12 cellular contexts compared by ENCODE assay signal in genomic region chr20:44491635-44492395, GRCh38. TPM values are rescaled to one million over a fixed set of nuclear protein-coding genes. Genes with fewer than 3 reads are reported as not detected.
DNase-seq lines count a peak whose midpoint lies in the region; ATAC-seq and TF ChIP-seq lines count a peak whose summit lies in the region.
"Had no signal": no experiment of that assay in that cellular context is flagged by ENCODE, and none has a peak within 500 bp of the region (broad histone marks: within the 10 kb centered on the region; RNA-seq: fewer than 3 reads in every experiment).

No MANE protein-coding gene starts in this region.

- no peak overlapping the region for H2AFZ ChIP-seq in OCI-LY7 (ENCODE audit: low read length)

- intact Hi-C loops in OCI-LY7 (cut with micrococcal nuclease; ENCODE audit: unreplicated experiment), result no loop called here
- intact Hi-C loops in natural killer cell (cut with micrococcal nuclease), result no loop called here

- TSS peak; percentile 32 for BruUV-seq in OCI-LY7 (replicated peaks; lab: Mats Ljungman, UMichigan)

- CTCF ChIA-PET in OCI-LY7 (lab: Charles Lee; ENCODE audit: unreplicated experiment), result no interaction called here

- no peaks in the 10 kb centered on the region for H3K9me2 ChIP-seq in OCI-LY7 (ENCODE audit: insufficient read depth, low read length)

- TF ChIP-seq CTCF in AG10803 (conservative IDR thresholded peaks at IDR 0.05; ENCODE audit: low read length) (no peak), OCI-LY7 (conservative IDR thresholded peaks at IDR 0.05; ENCODE audit: low read length) (no peak), endodermal cell (conservative IDR thresholded peaks at IDR 0.05) (no peak), natural killer cell (IDR thresholded peaks at IDR 0.05) (no peak), glutamatergic neuron (IDR thresholded peaks at IDR 0.05; ENCODE audit: partially characterized antibody, unreplicated experiment) (no peak)

- peak; percentile 69 for DNase-seq in AG10803 (ENCODE audit: low read depth)
- DNase-seq in OCI-LY7 (ENCODE audit: low spot score), result no peak
- peak; percentile 60 for DNase-seq in endodermal cell
- peak; percentile 43 for DNase-seq in natural killer cell
- DNase-seq in glutamatergic neuron, result no peak
- DNase-seq: DMS 273 treated with DMSO at 0.1 percent for 48 hours, MM.1S, occipital lobe, SIG-M5 had no signal

- no peaks in the 10 kb centered on the region for H3K79me2 ChIP-seq in OCI-LY7 (ENCODE audit: insufficient read depth, low read depth, low read length)

- 67 to 100% methylated on average over 2 to 5 of the region's 5 CpGs for WGBS in endodermal cell (ENCODE audit: insufficient coverage in 1 of 2, insufficient read length in 1 of 2), 2 experiments

- no peaks in the 10 kb centered on the region for H3K4me1 ChIP-seq in OCI-LY7 (ENCODE audit: insufficient read depth, low read length, poor library complexity, severe bottlenecking)
- H3K4me1 ChIP-seq in endodermal cell (ENCODE audit: control insufficient read depth, insufficient read depth, low read length), result peaks cover 14% of the 10 kb centered on the region

- H3K9me3 Mint-ChIP-seq in endodermal cell (no peaks in the 10 kb centered on the region), natural killer cell (no peaks in the 10 kb centered on the region), glutamatergic neuron (ENCODE audit: unreplicated experiment) (peaks cover 3% of the 10 kb centered on the region)

- no peak overlapping the region for H3K9ac ChIP-seq in endodermal cell (ENCODE audit: extremely low read depth, low read length, poor library complexity, severe bottlenecking)

- ATAC-seq in natural killer cell, result peak; percentile 69 to 85 (median 78)
- no peak for ATAC-seq in HG03135 (IDR thresholded peaks at IDR 0.05; ENCODE audit: unreplicated experiment)
- no peak for ATAC-seq in HG02870 (IDR thresholded peaks at IDR 0.05; ENCODE audit: unreplicated experiment)
- no peak for ATAC-seq in HG02642 (IDR thresholded peaks at IDR 0.05; ENCODE audit: poor library complexity, unreplicated experiment)

- H3K27ac Mint-ChIP-seq in endodermal cell (peak overlapping the region; percentile 65), natural killer cell (peak overlapping the region; percentile 89), glutamatergic neuron (ENCODE audit: unreplicated experiment) (no peak overlapping the region)

- H3K36me3 ChIP-seq in OCI-LY7 (ENCODE audit: insufficient read depth, low read length), result peaks cover 93% of the 10 kb centered on the region
- peaks cover 92% of the 10 kb centered on the region for H3K36me3 ChIP-seq in endodermal cell (ENCODE audit: control insufficient read depth, insufficient read depth, low read length)

- no peaks in the 10 kb centered on the region for H3K9me3 ChIP-seq in OCI-LY7 (ENCODE audit: low read length)
- no peaks in the 10 kb centered on the region for H3K9me3 ChIP-seq in endodermal cell (ENCODE audit: control insufficient read depth, low read length)

- H3K4me3 ChIP-seq in AG10803 (ENCODE audit: low read length), result no peak overlapping the region
- H3K4me3 ChIP-seq in OCI-LY7 (ENCODE audit: low read depth, low read length, poor library complexity, severe bottlenecking), result no peak overlapping the region
- H3K4me3 ChIP-seq in endodermal cell (ENCODE audit: low read length), result no peak overlapping the region

- H3K27ac ChIP-seq in OCI-LY7 (ENCODE audit: low read depth, low read length, poor library complexity, severe bottlenecking), result no peak overlapping the region
- no peak overlapping the region for H3K27ac ChIP-seq in endodermal cell (ENCODE audit: low read depth, low read length)

- peak overlapping the region; percentile 16 for H3K4me3 Mint-ChIP-seq in endodermal cell
- peak overlapping the region; percentile 85 for H3K4me3 Mint-ChIP-seq in natural killer cell
- no peak overlapping the region for H3K4me3 Mint-ChIP-seq in glutamatergic neuron (ENCODE audit: unreplicated experiment)

- H3K27me3 Mint-ChIP-seq in endodermal cell (ENCODE audit: insufficient read depth), result no peaks in the 10 kb centered on the region
- H3K27me3 Mint-ChIP-seq in natural killer cell (ENCODE audit: low read depth in 2 of 2), result no peaks in the 10 kb centered on the region
- H3K27me3 Mint-ChIP-seq in glutamatergic neuron (ENCODE audit: unreplicated experiment), result peaks cover 2% of the 10 kb centered on the region

- no peak overlapping the region for H3K4me2 ChIP-seq in OCI-LY7 (ENCODE audit: low read length)

- peaks cover 64% of the 10 kb centered on the region for H3K36me3 Mint-ChIP-seq in endodermal cell (ENCODE audit: low read depth)
- peaks cover 43% of the 10 kb centered on the region for H3K36me3 Mint-ChIP-seq in natural killer cell
- no peaks in the 10 kb centered on the region for H3K36me3 Mint-ChIP-seq in glutamatergic neuron (ENCODE audit: unreplicated experiment)

- H4K20me1 ChIP-seq in OCI-LY7 (ENCODE audit: insufficient read depth, low read length), result no peaks in the 10 kb centered on the region

- H3K27me3 ChIP-seq in endodermal cell (ENCODE audit: control insufficient read depth, insufficient read depth, low read length, poor library complexity, severe bottlenecking), result no peaks in the 10 kb centered on the region

- POLR2A ChIA-PET in OCI-LY7 (lab: Charles Lee), result no interaction called here

- H3K4me1 Mint-ChIP-seq in endodermal cell, result peaks cover 19% of the 10 kb centered on the region
- peaks cover 33 to 39% of the 10 kb centered on the region in 2 donors for H3K4me1 Mint-ChIP-seq in natural killer cell
- no peaks in the 10 kb centered on the region for H3K4me1 Mint-ChIP-seq in glutamatergic neuron (ENCODE audit: low read depth, unreplicated experiment)

RNA-seq across cellular contexts. Expression of gene TTPAL, which starts 16.1 kb away (rescaled TPM):
- total RNA-seq in OCI-LY7 (2014; rRNA removed; shearing (Covaris generic)), result 3.2 and 5.6 TPM in 2 replicates
- total RNA-seq in OCI-LY7 (2022), result 18.8 and 19.8 TPM in 2 replicates
- 10 to 100 TPM; 18.3 to 19.4 TPM for total RNA-seq in endodermal cell
- polyA plus RNA-seq in endodermal cell (2013, experiment 1 of 2), result 8.7 TPM
- polyA plus RNA-seq in endodermal cell (2013, experiment 2 of 2), result 7.1 TPM
- 10 to 100 TPM; 17.2 to 22.9 (median 22.5) TPM for total RNA-seq in natural killer cell
- 18.9 TPM for total RNA-seq in glutamatergic neuron (ENCODE audit: unreplicated experiment)

RNA-seq across cellular contexts. Expression of gene SERINC3, which starts 30.1 kb away (rescaled TPM):
- total RNA-seq in OCI-LY7 (2014; rRNA removed; shearing (Covaris generic)), result 19.3 and 24.4 TPM in 2 replicates
- total RNA-seq in OCI-LY7 (2022) (55.4 and 62.7 TPM in 2 replicates), endodermal cell (10 to 100 TPM; 75.6 to 91.3 TPM), natural killer cell (10 to 100 TPM; 70.1 to 89.6 (median 78.6) TPM), glutamatergic neuron (ENCODE audit: unreplicated experiment) (125 TPM)
- polyA plus RNA-seq in endodermal cell (2013, experiment 1 of 2), result 60.3 TPM
- polyA plus RNA-seq in endodermal cell (2013, experiment 2 of 2), result 61.1 TPM

Comparison
In these comparisons a context has a peak if more than half of its experiments do, and no peak if none do; other contexts are left out.
1. DNase-seq: peak in AG10803 (single experiment), endodermal cell (single experiment) and natural killer cell (single experiment); none in OCI-LY7 (single experiment) and glutamatergic neuron (single experiment).
2. ATAC-seq: peak in natural killer cell (3 of 3); none in HG03135 (single experiment), HG02870 (single experiment) and HG02642 (single experiment).